10 cellular contexts compared by ENCODE assay signal in the genomic region with DNA sequence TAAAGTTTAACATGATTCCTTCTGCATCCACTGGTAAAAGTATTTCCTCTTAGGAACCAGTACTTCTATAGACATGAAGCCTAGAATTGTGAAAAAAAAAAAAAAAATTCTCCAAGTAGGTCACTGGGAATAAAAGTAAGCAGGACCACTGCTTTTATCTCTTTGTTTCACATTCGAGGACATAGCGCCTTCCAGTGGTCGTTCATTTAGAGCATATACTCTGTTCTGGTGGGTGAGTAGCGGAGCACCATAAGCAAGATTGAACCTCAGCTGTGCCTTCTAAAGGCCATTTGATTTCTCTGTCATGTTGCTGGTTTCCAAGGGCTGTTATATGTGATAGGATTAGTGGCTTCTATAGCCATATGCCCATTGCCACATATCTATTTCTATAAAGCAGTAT.
DNase-seq lines count a peak whose midpoint lies in the region; ATAC-seq and TF ChIP-seq lines count a peak whose summit lies in the region.
"Had no signal": no experiment of that assay in that cellular context is flagged by ENCODE, and none has a peak within 500 bp of the region (broad histone marks: within the 10 kb centered on the region; RNA-seq: fewer than 3 reads in every experiment).

No MANE protein-coding gene starts in this region.

- H3K27me3 Mint-ChIP-seq in CD4-positive, alpha-beta T cell: no peaks in the 10 kb centered on the region
- H3K27me3 Mint-ChIP-seq: stimulated activated memory B cell treated with anti-CD40 and anti-IgM and Interleukin-4, amounts not matched to agents 10 μg/mL and 1 μg/mL and 100 μg/mL, for 72 hours had no signal

- ATAC-seq in HG03469 (IDR thresholded peaks at IDR 0.05; ENCODE audit: unreplicated experiment) (no peak), HG03045 (IDR thresholded peaks at IDR 0.05; ENCODE audit: unreplicated experiment) (no peak)
- no peak for ATAC-seq in CD4-positive, alpha-beta T cell (ENCODE audit: poor library complexity)
- ATAC-seq: mucosa of descending colon; stimulated activated memory B cell treated with anti-CD40 and anti-IgM and Interleukin-4, amounts not matched to agents 10 μg/mL and 1 μg/mL and 100 μg/mL, for 72 hours had no signal

- no peak overlapping the region; the same call in 1 of the 2 replicates for H3K27ac ChIP-seq in WERI-Rb-1
- no peak overlapping the region for H3K27ac ChIP-seq in CD4-positive, alpha-beta T cell (ENCODE audit: low read depth, low read length)
- H3K27ac ChIP-seq: GM23248 had no signal

- H3K36me3 ChIP-seq in WERI-Rb-1 (no peaks in the 10 kb centered on the region), kidney epithelial cell (ENCODE audit: control insufficient read depth, insufficient read depth, low read length) (no peaks in the 10 kb centered on the region)

- CTCF ChIA-PET in HEK293T (lab: Yijun Ruan, JAX): interaction anchor here (0.7 to 1.2 kb wide), 2 partner anchors 33 to 627 kb away, joined by 3 to 4 read pairs; no protein-coding TSS in a partner anchor
- CTCF ChIA-PET in CD4-positive, alpha-beta T cell (lab: Charles Lee): interaction anchor here (0.7 kb wide), 1 partner anchor 525 kb away, joined by 3 read pairs; no protein-coding TSS in a partner anchor

- no peaks in the 10 kb centered on the region for H3K9me3 Mint-ChIP-seq in CD4-positive, alpha-beta T cell
- H3K9me3 Mint-ChIP-seq: stimulated activated memory B cell treated with anti-CD40 and anti-IgM and Interleukin-4, amounts not matched to agents 10 μg/mL and 1 μg/mL and 100 μg/mL, for 72 hours had no signal

- no peak overlapping the region for H3K4me3 ChIP-seq in WERI-Rb-1 (ENCODE audit: low read depth, low read length)
- no peak overlapping the region for H3K4me3 ChIP-seq in kidney epithelial cell (ENCODE audit: low read depth, low read length)
- H3K4me3 ChIP-seq: GM23248, mucosa of descending colon had no signal

- no peaks in the 10 kb centered on the region for H3K36me3 Mint-ChIP-seq in CD4-positive, alpha-beta T cell (ENCODE audit: low read depth)
- H3K36me3 Mint-ChIP-seq: stimulated activated memory B cell treated with anti-CD40 and anti-IgM and Interleukin-4, amounts not matched to agents 10 μg/mL and 1 μg/mL and 100 μg/mL, for 72 hours had no signal

- intact Hi-C loops in CD4-positive, alpha-beta T cell (cut with DNase I, micrococcal nuclease): no loop called here

- TF ChIP-seq CTCF in GM10266 (IDR thresholded peaks at IDR 0.05; ENCODE audit: control insufficient read depth, insufficient read depth, low read depth, missing control alignments) (peak; percentile 27), WERI-Rb-1 (IDR thresholded peaks at IDR 0.05; ENCODE audit: low read depth, low read length) (peak; percentile 52; the same call in 1 of the 2 replicates), kidney epithelial cell (IDR thresholded peaks at IDR 0.05; ENCODE audit: insufficient read depth, low read length, poor library complexity, severe bottlenecking) (peak; percentile 37)
- no peak for TF ChIP-seq CTCF in CD4-positive, alpha-beta T cell (IDR thresholded peaks at IDR 0.05)

- peaks cover 2% of the 10 kb centered on the region for H3K9me3 ChIP-seq in WERI-Rb-1 (ENCODE audit: severe bottlenecking)
- no peaks in the 10 kb centered on the region for H3K9me3 ChIP-seq in CD4-positive, alpha-beta T cell (ENCODE audit: control insufficient read depth, low read length)
- H3K9me3 ChIP-seq: mucosa of descending colon had no signal

- H3K27ac Mint-ChIP-seq in CD4-positive, alpha-beta T cell: no peak overlapping the region
- H3K27ac Mint-ChIP-seq: stimulated activated memory B cell treated with anti-CD40 and anti-IgM and Interleukin-4, amounts not matched to agents 10 μg/mL and 1 μg/mL and 100 μg/mL, for 72 hours had no signal

- H3K4me1 Mint-ChIP-seq in CD4-positive, alpha-beta T cell (ENCODE audit: low read depth): no peaks in the 10 kb centered on the region
- H3K4me1 Mint-ChIP-seq: stimulated activated memory B cell treated with anti-CD40 and anti-IgM and Interleukin-4, amounts not matched to agents 10 μg/mL and 1 μg/mL and 100 μg/mL, for 72 hours had no signal

- H3K27me3 ChIP-seq in WERI-Rb-1 (ENCODE audit: insufficient read depth, low read depth, severe bottlenecking) (no peaks in the 10 kb centered on the region), kidney epithelial cell (ENCODE audit: control insufficient read depth, insufficient read depth, low read length) (no peaks in the 10 kb centered on the region)
- no peaks in the 10 kb centered on the region for H3K27me3 ChIP-seq in CD4-positive, alpha-beta T cell (ENCODE audit: control insufficient read depth, insufficient read depth, low read length)

- H3K4me3 Mint-ChIP-seq in CD4-positive, alpha-beta T cell: no peak overlapping the region
- H3K4me3 Mint-ChIP-seq: stimulated activated memory B cell treated with anti-CD40 and anti-IgM and Interleukin-4, amounts not matched to agents 10 μg/mL and 1 μg/mL and 100 μg/mL, for 72 hours had no signal

- DNase-seq in GM10266 (ENCODE audit: extremely low spot score): no peak
- DNase-seq in HEK293T (ENCODE audit: extremely low spot score): peak; percentile 13
- DNase-seq in WERI-Rb-1: peak; percentile 60
- no peak for DNase-seq in kidney epithelial cell (ENCODE audit: low read depth)
- DNase-seq in CD4-positive, alpha-beta T cell: no peak
- DNase-seq: GM23248 had no signal

- POLR2A ChIA-PET in HEK293T (lab: Yijun Ruan, JAX): no interaction called here
- POLR2A ChIA-PET in CD4-positive, alpha-beta T cell (lab: Charles Lee): no interaction called here

TF ChIP-seq in HEK293T, 16 proteins besides CTCF, POLR2A, EP300 and RAD21:
- no peak for TF ChIP-seq FOXA1 (IDR thresholded peaks at IDR 0.05)
- no peak for TF ChIP-seq HDGF (IDR thresholded peaks at IDR 0.05; ENCODE audit: borderline replicate concordance)
- TF ChIP-seq CTBP1 (IDR thresholded peaks at IDR 0.05; ENCODE audit: borderline replicate concordance): no peak
- TF ChIP-seq L3MBTL2 (conservative IDR thresholded peaks at IDR 0.05): no peak

Comparison
In these comparisons a context has a peak if more than half of its experiments do, and no peak if none do; other contexts are left out.
1. DNase-seq: peak in HEK293T (single experiment) and WERI-Rb-1 (single experiment); none in GM10266 (single experiment), kidney epithelial cell (single experiment) and CD4-positive, alpha-beta T cell (0 of 10).